Comparison of ENCODE assay signal across 17 cellular contexts in genomic region chr11:116414357-116414756, GRCh38.
A peak's percentile ranks its signal among the peaks of the same experiment; 100 is the strongest.
DNase-seq lines count a peak whose midpoint lies in the region; TF ChIP-seq lines count a peak whose summit lies in the region.
"Had no signal": no experiment of that assay in that cellular context is flagged by ENCODE, and none has a peak within 500 bp of the region (broad histone marks: within the 10 kb centered on the region; RNA-seq: fewer than 3 reads in every experiment).

No MANE protein-coding gene starts in this region.

- H3K36me3 Mint-ChIP-seq in nephron (ENCODE audit: low read depth) (no peaks in the 10 kb centered on the region), endothelial cell (ENCODE audit: low read depth, unreplicated experiment) (no peaks in the 10 kb centered on the region)
- H3K36me3 Mint-ChIP-seq: CD8-positive, alpha-beta memory T cell had no signal

- H3K9me3 ChIP-seq in sigmoid colon: no peaks in the 10 kb centered on the region
- no peaks in the 10 kb centered on the region for H3K9me3 ChIP-seq in A673 (ENCODE audit: low read depth, low read length, poor library complexity, severe bottlenecking)

- peak overlapping the region; percentile 72 for H3K27ac ChIP-seq in cingulate gyrus (ENCODE audit: low read depth, low read length)
- peak overlapping the region in 3 of 4 donors; percentile 54 to 64 (median 58) for H3K27ac ChIP-seq in sigmoid colon
- H3K27ac ChIP-seq in A673 (ENCODE audit: low read depth, low read length, poor library complexity, severe bottlenecking): no peak overlapping the region
- H3K27ac ChIP-seq: C4-2B, SK-N-MC had no signal

- no peak overlapping the region for H3K4me3 ChIP-seq in sigmoid colon
- H3K4me3 ChIP-seq in A673 (ENCODE audit: low read depth, low read length, poor library complexity, severe bottlenecking): no peak overlapping the region
- H3K4me3 ChIP-seq: SK-N-MC had no signal

- H3K27me3 ChIP-seq in sigmoid colon: no peaks in the 10 kb centered on the region
- peaks cover 7% of the 10 kb centered on the region for H3K27me3 ChIP-seq in A673 (replicated peaks; ENCODE audit: insufficient read depth, low read depth, low read length, poor library complexity)

- no peak for TF ChIP-seq POLR2A in sigmoid colon (IDR thresholded peaks at IDR 0.05)

- intact Hi-C loops in sigmoid colon (cut with DNase I): loop anchor here (5.0 kb wide), 1 partner anchor 33 kb away; no protein-coding TSS in a partner anchor
- intact Hi-C loops in A673 (cut with micrococcal nuclease; ENCODE audit: unreplicated experiment): no loop called here

- no peak for TF ChIP-seq EP300 in sigmoid colon (IDR thresholded peaks at IDR 0.05)

- DNase-seq in RKO (ENCODE audit: low spot score) (peak; percentile 12), sigmoid colon (peak; percentile 85), GM19238 (ENCODE audit: insufficient read length, low spot score) (no peak), A673 (ENCODE audit: low spot score) (no peak), endothelial cell (ENCODE audit: low spot score) (no peak)
- DNase-seq: CD8-positive, alpha-beta memory T cell; GF-D8; H7; KBM-7; NCI-H1048; NCI-H1694 treated with DMSO at 0.1 percent for 48 hours; SIG-M5 had no signal

- H3K4me1 Mint-ChIP-seq in nephron (peaks cover 37% of the 10 kb centered on the region), endothelial cell (ENCODE audit: unreplicated experiment) (peaks cover 9% of the 10 kb centered on the region)
- H3K4me1 Mint-ChIP-seq: B cell; CD8-positive, alpha-beta memory T cell had no signal

- H3K9me3 Mint-ChIP-seq in nephron: no peaks in the 10 kb centered on the region
- no peaks in the 10 kb centered on the region for H3K9me3 Mint-ChIP-seq in endothelial cell (ENCODE audit: unreplicated experiment)

- no TSS peak for BruUV-seq in A673 (replicated peaks; lab: Mats Ljungman, UMichigan)

- H3K4me3 Mint-ChIP-seq in nephron (no peak overlapping the region), endothelial cell (ENCODE audit: unreplicated experiment) (no peak overlapping the region)
- H3K4me3 Mint-ChIP-seq: B cell; CD8-positive, alpha-beta memory T cell had no signal

- peaks cover 0 to 29% (median 19%) of the 10 kb centered on the region in 4 donors for H3K4me1 ChIP-seq in sigmoid colon
- H3K4me1 ChIP-seq in A673 (ENCODE audit: insufficient read depth, low read length, poor library complexity, severe bottlenecking): no peaks in the 10 kb centered on the region

- TF ChIP-seq CTCF in nephron (IDR thresholded peaks at IDR 0.05; ENCODE audit: unreplicated experiment in 3 of 3) (no peak), sigmoid colon (IDR thresholded peaks at IDR 0.05) (no peak), A673 (conservative IDR thresholded peaks at IDR 0.05; ENCODE audit: low read depth, low read length) (no peak), endothelial cell (IDR thresholded peaks at IDR 0.05; ENCODE audit: unreplicated experiment) (no peak)

- H3K27ac Mint-ChIP-seq in nephron: peak overlapping the region; percentile 68 to 98 (median 88)
- no peak overlapping the region for H3K27ac Mint-ChIP-seq in endothelial cell (ENCODE audit: unreplicated experiment)
- H3K27ac Mint-ChIP-seq: B cell had no signal

- POLR2A ChIA-PET in A673 (lab: Charles Lee; ENCODE audit: low non-redundant PET): no interaction called here

- H3K27me3 Mint-ChIP-seq in nephron (ENCODE audit: low read depth) (peaks cover 11% of the 10 kb centered on the region), endothelial cell (ENCODE audit: unreplicated experiment) (peaks cover 7% of the 10 kb centered on the region)

- WGBS in sigmoid colon, 2 donors: 85 to 86% methylated on average over 7 of the region's 7 CpGs

- CTCF ChIA-PET in A673 (lab: Charles Lee): no interaction called here

- H3K36me3 ChIP-seq in sigmoid colon (no peaks in the 10 kb centered on the region), A673 (ENCODE audit: insufficient read depth, low read length, poor library complexity, severe bottlenecking) (no peaks in the 10 kb centered on the region)

Comparison
In these comparisons a context has a peak if more than half of its experiments do, and no peak if none do; other contexts are left out.
1. DNase-seq: peak in RKO (single experiment) and sigmoid colon (single experiment); none in GM19238 (single experiment), A673 (single experiment) and endothelial cell (single experiment).